ENCODE assay signal across 20 cellular contexts in genomic region chr18:47683774-47684173, GRCh38.
"Had no signal": no experiment of that assay in that cellular context is flagged by ENCODE, and none has a peak within 500 bp of the region (broad histone marks: within the 10 kb centered on the region; RNA-seq: fewer than 3 reads in every experiment).

No MANE protein-coding gene starts in this region.

- H3K4me1 ChIP-seq: colonic mucosa, pancreas, psoas muscle, tibial artery had no signal

- H3K36me3 ChIP-seq: colonic mucosa, pancreas, tibial artery had no signal

- H3K27ac ChIP-seq: colonic mucosa, pancreas, psoas muscle, tibial artery had no signal

- H3K27me3 ChIP-seq: colonic mucosa, pancreas, tibial artery had no signal

- ATAC-seq: mucosa of descending colon, pancreas, psoas muscle, right cardiac atrium, WTC11 had no signal

- DNase-seq: activated CD4-positive, alpha-beta T cell treated with anti-CD3 and anti-CD28 coated beads, Interleukin-2, amount 50 U/mL, for 4 hours; activated CD8-positive, alpha-beta memory T cell treated with anti-CD3 and anti-CD28 coated beads for 24 hours; activated CD8-positive, alpha-beta memory T cell treated with anti-CD3 and anti-CD28 coated beads, Interleukin-2, amount 50 U/mL, for 4 hours; activated naive CD4-positive, alpha-beta T cell treated with Interleukin-2 at 50 U/mL for 16 hours; activated naive CD8-positive, alpha-beta T cell treated with anti-CD3 and anti-CD28 coated beads for 36 hours; activated T-cell treated with anti-CD3 and anti-CD28 coated beads, Interleukin-2, amount 50 U/mL, for 48 hours; colonic mucosa; endodermal cell; foreskin fibroblast; mesendoderm; mucosa of descending colon; nephron progenitor cell; pancreas; psoas muscle; right cardiac atrium; stimulated activated CD4-positive, alpha-beta T cell treated with anti-CD3 and anti-CD28 coated beads, Interleukin-4, amount 100 ng/mL, for 24 hours; substantia nigra; T-helper 9 cell; tibial artery had no signal

- H3K9me3 ChIP-seq: colonic mucosa, mucosa of descending colon, pancreas, psoas muscle, tibial artery had no signal

- H3K4me3 ChIP-seq: colonic mucosa, mucosa of descending colon, pancreas, psoas muscle, tibial artery had no signal
